ENCODE assay signal across 8 cellular contexts in genomic region chr17:60641810-60642220, GRCh38. TPM values are rescaled to one million over a fixed set of nuclear protein-coding genes. Genes with fewer than 3 reads are reported as not detected.
A peak's percentile ranks its signal among the peaks of the same experiment; 100 is the strongest.
DNase-seq lines count a peak whose midpoint lies in the region; ATAC-seq and TF ChIP-seq lines count a peak whose summit lies in the region.

No MANE protein-coding gene starts in this region.

- POLR2A ChIA-PET in Caco-2 (lab: Charles Lee), result no interaction called here

- peak; percentile 85 for TF ChIP-seq CTCF in Caco-2 (IDR thresholded peaks at IDR 0.05; ENCODE audit: insufficient read depth in 1 of 2, low read depth in 1 of 2, low read length in 1 of 2, severe bottlenecking in 1 of 2, unreplicated experiment in 1 of 2)
- peak; percentile 72 for TF ChIP-seq CTCF in HFFc6 (IDR thresholded peaks at IDR 0.05)
- peak; percentile 43 to 54 (median 53) for TF ChIP-seq CTCF in esophagus muscularis mucosa (IDR thresholded peaks at IDR 0.05)
- TF ChIP-seq CTCF in upper lobe of right lung (IDR thresholded peaks at IDR 0.05), result peak; percentile 53

- CTCF ChIA-PET in Caco-2 (lab: Charles Lee), result no interaction called here

- peak; percentile 76 to 79 for DNase-seq in Caco-2
- peak; percentile 85 for DNase-seq in HFFc6
- peak; percentile 95 for DNase-seq in NCI-H510A treated with DMSO at 0.1 percent for 48 hours (lab: John Stamatoyannopoulos, UW)
- DNase-seq in activated CD4-positive, alpha-beta T cell treated with anti-CD3 and anti-CD28 coated beads for 48 hours, result peak; percentile 64
- DNase-seq in esophagus muscularis mucosa (ENCODE audit: extremely low spot score), result no peak
- DNase-seq in naive B cell, result peak; percentile 15
- no peak for DNase-seq in upper lobe of right lung

- H3K27ac ChIP-seq in esophagus muscularis mucosa (replicated peaks in 1 of 4), result peak overlapping the region in 1 of 4 donors; percentile 12
- no peak overlapping the region for H3K27ac ChIP-seq in upper lobe of right lung

- H3K27me3 Mint-ChIP-seq in Caco-2 (ENCODE audit: insufficient read depth, unreplicated experiment) (no peaks in the 10 kb centered on the region), HFFc6 (ENCODE audit: insufficient read depth) (no peaks in the 10 kb centered on the region), naive B cell (no peaks in the 10 kb centered on the region)

- no peaks in the 10 kb centered on the region for H3K9me3 Mint-ChIP-seq in Caco-2 (ENCODE audit: unreplicated experiment)
- H3K9me3 Mint-ChIP-seq in HFFc6, result no peaks in the 10 kb centered on the region
- H3K9me3 Mint-ChIP-seq in naive B cell, result no peaks in the 10 kb centered on the region

- 0% methylated on average over 1 of the region's 1 CpG for WGBS in esophagus muscularis mucosa

- H3K4me1 Mint-ChIP-seq in Caco-2 (ENCODE audit: low read depth, unreplicated experiment) (no peaks in the 10 kb centered on the region), HFFc6 (ENCODE audit: low read depth) (peaks cover 23% of the 10 kb centered on the region), naive B cell (peaks cover 0 to 12% (median 11%) of the 10 kb centered on the region in 3 donors)

- no peaks in the 10 kb centered on the region for H3K36me3 ChIP-seq in Caco-2 (ENCODE audit: control insufficient read depth, insufficient read depth, low read length)
- peaks cover 0 to 24% (median 5%) of the 10 kb centered on the region in 4 donors for H3K36me3 ChIP-seq in esophagus muscularis mucosa
- H3K36me3 ChIP-seq in upper lobe of right lung, result peaks cover under 1% of the 10 kb centered on the region

- H3K4me1 ChIP-seq in Caco-2 (peaks cover 5% of the 10 kb centered on the region; the same call in 1 of the 2 replicates), esophagus muscularis mucosa (peaks cover 20 to 29% (median 25%) of the 10 kb centered on the region in 4 donors), upper lobe of right lung (no peaks in the 10 kb centered on the region)

- peak; percentile 27 to 58 for ATAC-seq in naive B cell (ENCODE audit: low read depth in 2 of 2)
- ATAC-seq in upper lobe of right lung, result peak; percentile 76
- no peak for ATAC-seq in GM19463 (IDR thresholded peaks at IDR 0.05; ENCODE audit: unreplicated experiment)

- no peak overlapping the region for H3K4me3 ChIP-seq in Caco-2 (ENCODE audit: low read depth, low read length)
- no peak overlapping the region for H3K4me3 ChIP-seq in esophagus muscularis mucosa
- no peak overlapping the region for H3K4me3 ChIP-seq in upper lobe of right lung

- H3K27me3 ChIP-seq in Caco-2 (replicated peaks; ENCODE audit: control insufficient read depth, insufficient read depth, low read length) (no peaks in the 10 kb centered on the region), esophagus muscularis mucosa (no peaks in the 10 kb centered on the region), upper lobe of right lung (no peaks in the 10 kb centered on the region)

- no TSS peak for BruUV-seq in Caco-2 (replicated peaks; lab: Mats Ljungman, UMichigan)

- H3K36me3 Mint-ChIP-seq in Caco-2 (ENCODE audit: insufficient read depth, unreplicated experiment), result peaks cover 19% of the 10 kb centered on the region
- no peaks in the 10 kb centered on the region for H3K36me3 Mint-ChIP-seq in HFFc6 (ENCODE audit: low read depth)
- peaks cover 0 to 5% of the 10 kb centered on the region in 2 donors for H3K36me3 Mint-ChIP-seq in naive B cell

- H3K27ac Mint-ChIP-seq in Caco-2 (ENCODE audit: unreplicated experiment), result no peak overlapping the region
- peak overlapping the region; percentile 66 for H3K27ac Mint-ChIP-seq in HFFc6
- H3K27ac Mint-ChIP-seq in naive B cell, result no peak overlapping the region

- intact Hi-C loops in Caco-2 (cut with micrococcal nuclease; ENCODE audit: unreplicated experiment) (no loop called here), esophagus muscularis mucosa (cut with DNase I) (no loop called here), upper lobe of right lung (cut with DNase I) (no loop called here)

- H3K9me3 ChIP-seq in Caco-2 (no peaks in the 10 kb centered on the region), esophagus muscularis mucosa (no peaks in the 10 kb centered on the region), upper lobe of right lung (no peaks in the 10 kb centered on the region)

- H3K4me3 Mint-ChIP-seq in Caco-2 (ENCODE audit: unreplicated experiment) (no peak overlapping the region), HFFc6 (peak overlapping the region; percentile 45; the same call in 1 of the 2 replicates), naive B cell (no peak overlapping the region)

- no peak for TF ChIP-seq EP300 in esophagus muscularis mucosa (IDR thresholded peaks at IDR 0.05)

- no peak for TF ChIP-seq POLR2A in esophagus muscularis mucosa (IDR thresholded peaks at IDR 0.05; ENCODE audit: low read depth)

RNA-seq across cellular contexts. Expression of gene BCAS3, which starts 35.8 kb away (rescaled TPM):
- 35.6 and 44.1 TPM in 2 replicates for total RNA-seq in Caco-2 (2022)
- total RNA-seq in HFFc6 (2021; fragmentation: NEBNext Ultra II Directional; extraction: Animal tissue kit (Norgen Biotek cat#: 25700)), result 10 to 100 TPM in 5 of 6 experiments, 1 to 10 TPM in 1; 9.8 to 13.8 (median 12.0) TPM
- total RNA-seq in esophagus muscularis mucosa, result 10 to 100 TPM; 17.4 to 25.7 (median 19.5) TPM
- 10 to 100 TPM; 22.0 to 38.9 (median 24.5) TPM for polyA plus RNA-seq in naive B cell (ENCODE audit: low read depth in 6 of 6)
- total RNA-seq in upper lobe of right lung, result 23.5 TPM

RNA-seq across cellular contexts. Expression of gene PPM1D, which starts 41.8 kb away (rescaled TPM):
- total RNA-seq in Caco-2 (2022), result 17.9 and 18.7 TPM in 2 replicates
- 10 to 100 TPM; 13.3 to 14.2 (median 13.5) TPM for total RNA-seq in HFFc6 (2021; fragmentation: NEBNext Ultra II Directional; extraction: Animal tissue kit (Norgen Biotek cat#: 25700))
- 10 to 100 TPM in 3 of 4 donors, 1 to 10 TPM in 1; 7.9 to 18.9 (median 13.0) TPM for total RNA-seq in esophagus muscularis mucosa
- 10 to 100 TPM; 10.1 to 21.4 (median 12.6) TPM for polyA plus RNA-seq in naive B cell (ENCODE audit: low read depth in 6 of 6)
- total RNA-seq in upper lobe of right lung, result 22.3 TPM

Comparison
In these comparisons a context has a peak if more than half of its experiments do, and no peak if none do; other contexts are left out.
1. DNase-seq: peak in Caco-2 (2 of 2), HFFc6 (single experiment), NCI-H510A treated with DMSO at 0.1 percent for 48 hours (single experiment), activated CD4-positive, alpha-beta T cell treated with anti-CD3 and anti-CD28 coated beads for 48 hours (single experiment) and naive B cell (single experiment); none in esophagus muscularis mucosa (single experiment) and upper lobe of right lung (single experiment).
2. Peak in every context shown above with its lines, with median percentiles within 50 percentile points of each other: CTCF ChIP-seq.